In genomic region chr2:28753043-28753683, GRCh38 we compare ENCODE assay signal across 8 cellular contexts. TPM values are rescaled to one million over a fixed set of nuclear protein-coding genes. Genes with fewer than 3 reads are reported as not detected.
DNase-seq lines count a peak whose midpoint lies in the region; ATAC-seq and TF ChIP-seq lines count a peak whose summit lies in the region.

No MANE protein-coding gene starts in this region.

- H3K4me3 Mint-ChIP-seq in T-helper 17 cell = peak overlapping the region; percentile 96

- H3K4me3 ChIP-seq in breast epithelium (peak overlapping the region; percentile 93 to 97 (median 97)), kidney epithelial cell (ENCODE audit: low read depth, low read length) (peak overlapping the region; percentile 89)

- peak overlapping the region; percentile 100 for H3K27ac ChIP-seq in breast epithelium

- no peaks in the 10 kb centered on the region for H3K9me3 ChIP-seq in T-helper 17 cell (ENCODE audit: control insufficient read depth, low read length, poor library complexity, severe bottlenecking)
- H3K9me3 ChIP-seq in breast epithelium = no peaks in the 10 kb centered on the region

- H3K4me1 Mint-ChIP-seq in T-helper 17 cell = peaks cover 53% of the 10 kb centered on the region

- H3K4me1 ChIP-seq in breast epithelium = peaks cover 0 to 16% of the 10 kb centered on the region in 2 donors

- H3K27me3 ChIP-seq in breast epithelium = no peaks in the 10 kb centered on the region
- H3K27me3 ChIP-seq in kidney epithelial cell (ENCODE audit: control insufficient read depth, insufficient read depth, low read length) = no peaks in the 10 kb centered on the region

- H3K36me3 Mint-ChIP-seq in T-helper 17 cell (ENCODE audit: low read depth) = peaks cover 3% of the 10 kb centered on the region

- peak; percentile 1 for DNase-seq in DMS53 treated with DMSO at 0.1 percent for 48 hours (lab: John Stamatoyannopoulos, UW; ENCODE audit: unreplicated experiment)
- DNase-seq in Kasumi-1 (lab: John Stamatoyannopoulos, UW) = peak; percentile 62 to 69
- no peak for DNase-seq in T-helper 17 cell
- peak; percentile 68 to 71 for DNase-seq in breast epithelium (ENCODE audit: low spot score in 2 of 2)
- peak; percentile 49 for DNase-seq in kidney epithelial cell (ENCODE audit: low read depth)
- peak; percentile 22 for DNase-seq in stimulated activated CD4-positive, alpha-beta T cell treated with anti-CD3 and anti-CD28 coated beads, Interleukin-1b, Interleukin-23, amount 100 ng/mL, for 48 hours
- DNase-seq in cerebellum (ENCODE audit: low spot score) = no peak

- TF ChIP-seq POLR2A in breast epithelium (IDR thresholded peaks at IDR 0.05) = no peak

- TF ChIP-seq CTCF in breast epithelium (IDR thresholded peaks at IDR 0.05) = peak; percentile 59 to 78 (median 77)
- TF ChIP-seq CTCF in kidney epithelial cell (IDR thresholded peaks at IDR 0.05; ENCODE audit: insufficient read depth, low read length, poor library complexity, severe bottlenecking) = peak; percentile 64

- H3K27ac Mint-ChIP-seq in T-helper 17 cell = peak overlapping the region; percentile 96

- H3K27me3 Mint-ChIP-seq in T-helper 17 cell = no peaks in the 10 kb centered on the region

- ATAC-seq in T-helper 17 cell (no peak), GM18909 (IDR thresholded peaks at IDR 0.05; ENCODE audit: poor library complexity, unreplicated experiment) (no peak)

- intact Hi-C loops in breast epithelium (cut with DNase I; ENCODE audit: low total_unique reads) = loop anchor here (5.0 kb wide), 1 partner anchor 156 kb away; no protein-coding TSS in a partner anchor

- H3K36me3 ChIP-seq in breast epithelium (no peaks in the 10 kb centered on the region), kidney epithelial cell (ENCODE audit: control insufficient read depth, insufficient read depth, low read length) (no peaks in the 10 kb centered on the region)

RNA-seq across cellular contexts. Expression of gene PPP1CB, which starts 1.5 kb away (rescaled TPM):
- total RNA-seq in T-helper 17 cell (100 to 1,000 TPM; 309 to 313 TPM), breast epithelium (100 to 1,000 TPM; 189 to 294 (median 289) TPM), kidney epithelial cell (181 and 203 TPM in 2 replicates), cerebellum (185 TPM)

RNA-seq across cellular contexts. Expression of gene SPDYA, which starts 57.5 kb away (rescaled TPM):
- 10 to 100 TPM; 11.2 to 18.7 TPM for total RNA-seq in T-helper 17 cell
- total RNA-seq in breast epithelium = 1 to 10 TPM in 2 of 3 donors, under 1 TPM in 1; 0.98 to 4.2 (median 1.8) TPM
- total RNA-seq in kidney epithelial cell = 0.34 TPM in 1 of 2 replicates, not detected in the other
- total RNA-seq in cerebellum = 2.7 TPM

Comparison
In these comparisons a context has a peak if more than half of its experiments do, and no peak if none do; other contexts are left out.
1. DNase-seq: peak in DMS53 treated with DMSO at 0.1 percent for 48 hours (single experiment), Kasumi-1 (2 of 2), breast epithelium (2 of 2), kidney epithelial cell (single experiment) and stimulated activated CD4-positive, alpha-beta T cell treated with anti-CD3 and anti-CD28 coated beads, Interleukin-1b, Interleukin-23, amount 100 ng/mL, for 48 hours (single experiment); none in T-helper 17 cell (0 of 3) and cerebellum (single experiment).